Comparison of ENCODE assay signal across 39 cellular contexts in genomic region chr18:65786400-65786948, GRCh38. TPM values are rescaled to one million over a fixed set of nuclear protein-coding genes. Genes with fewer than 3 reads are reported as not detected.
"Had no signal": no experiment of that assay in that cellular context is flagged by ENCODE, and none has a peak within 500 bp of the region (broad histone marks: within the 10 kb centered on the region; RNA-seq: fewer than 3 reads in every experiment).

No MANE protein-coding gene starts in this region.

- H3K4me1 Mint-ChIP-seq: activated B cell treated with CpG ODN at 0.5 μM for 24 hours; activated CD4-positive, alpha-beta T cell treated with anti-CD3 and anti-CD28 coated beads, Interleukin-2, amount 10 ng/mL, durations not matched to agents 24 days and 14 days; activated naive CD4-positive, alpha-beta T cell treated with anti-CD3 and anti-CD28 coated beads, Interleukin-2, amount 50 U/mL, for 24 hours; activated naive CD8-positive, alpha-beta T cell treated with anti-CD3 and anti-CD28 coated beads, Interleukin-2, amount 10 ng/mL, durations not matched to agents 7 days and 5 days; activated naive CD8-positive, alpha-beta T cell treated with anti-CD3 and anti-CD28 coated beads, Interleukin-2, amount 50 U/mL, for 24 hours; activated T-helper 17 cell treated with anti-CD3 and anti-CD28 coated beads, Interleukin-2, amount 50 U/mL, for 72 hours; central memory CD8-positive, alpha-beta T cell had no signal

- H3K4me3 Mint-ChIP-seq: activated B cell treated with CpG ODN at 0.5 μM for 24 hours; activated CD4-positive, alpha-beta memory T cell treated with anti-CD3 and anti-CD28 coated beads for 36 hours; activated CD4-positive, alpha-beta T cell treated with anti-CD3 and anti-CD28 coated beads, Interleukin-2, amount 10 ng/mL, durations not matched to agents 24 days and 14 days; activated CD8-positive, alpha-beta T cell treated with anti-CD3 and anti-CD28 coated beads for 36 hours; activated naive CD4-positive, alpha-beta T cell treated with anti-CD3 and anti-CD28 coated beads for 36 hours; activated naive CD4-positive, alpha-beta T cell treated with anti-CD3 and anti-CD28 coated beads, Interleukin-2, amount 50 U/mL, for 24 hours; activated naive CD8-positive, alpha-beta T cell; activated naive CD8-positive, alpha-beta T cell treated with anti-CD3 and anti-CD28 coated beads, Interleukin-2, amount 10 ng/mL, durations not matched to agents 7 days and 5 days; activated naive CD8-positive, alpha-beta T cell treated with anti-CD3 and anti-CD28 coated beads, Interleukin-2, amount 50 U/mL, for 24 hours; activated T-cell treated with anti-CD3 and anti-CD28 coated beads, Interleukin-2, amount 50 U/mL, for 4 hours; activated T-cell treated with anti-CD3 and anti-CD28 coated beads, Interleukin-2, amount 50 U/mL, for 72 hours; activated T-helper 1 cell treated with anti-CD3 and anti-CD28 coated beads, Interleukin-12 subunit alpha, Interleukin-12 subunit beta, Interleukin-2, Interleukin-4 antibody, amounts not matched to agents 30 ng/mL and 10 ng/mL and 1 ng/mL, durations not matched to agents 14 hours and 24 hours and 36 hours; activated T-helper 17 cell treated with anti-CD3 and anti-CD28 coated beads, Interleukin-2, amount 50 U/mL, for 72 hours; brain; central memory CD8-positive, alpha-beta T cell; T-helper 1 cell treated with Interleukin-12 subunit alpha and Interleukin-12 subunit beta and Interleukin-4 antibody, amounts not matched to agents 30 μg/mL and 1 μg/mL, for 36 hours; T-helper 2 cell treated with Interferon-gamma antibody and Interleukin-4, amounts not matched to agents 5 μg/mL and 100 μg/mL, for 36 hours had no signal

- DNase-seq: activated B cell treated with CpG ODN at 0.5 μM for 24 hours; activated CD4-positive, alpha-beta memory T cell treated with anti-CD3 and anti-CD28 coated beads for 36 hours; activated CD4-positive, alpha-beta T cell treated with anti-CD3 and anti-CD28 coated beads for 4 hours; activated CD4-positive, alpha-beta T cell treated with anti-CD3 and anti-CD28 coated beads, Interleukin-2, amount 10 ng/mL, durations not matched to agents 24 days and 14 days; activated CD4-positive, alpha-beta T cell treated with anti-CD3 and anti-CD28 coated beads, Interleukin-2, amount 50 U/mL, for 1 hour; activated CD4-positive, alpha-beta T cell treated with anti-CD3 and anti-CD28 coated beads, Interleukin-2, amount 50 U/mL, for 4 hours; activated CD4-positive, CD25-positive, alpha-beta regulatory T cell treated with anti-CD3 and anti-CD28 coated beads, Interleukin-2, amount 50 U/mL, for 72 hours; activated CD8-positive, alpha-beta memory T cell treated with anti-CD3 and anti-CD28 coated beads, Interleukin-2, amount 50 U/mL, for 4 hours; activated CD8-positive, alpha-beta T cell treated with anti-CD3 and anti-CD28 coated beads for 36 hours; activated effector memory CD4-positive, alpha-beta T cell treated with anti-CD3 and anti-CD28 coated beads, Interleukin-2, amount 50 U/mL, for 16 hours; activated gamma-delta T cell treated with Interleukin-2 at 50 U/mL for 16 hours; activated naive CD4-positive, alpha-beta T cell; activated naive CD4-positive, alpha-beta T cell treated with anti-CD3 and anti-CD28 coated beads for 36 hours; activated naive CD8-positive, alpha-beta T cell treated with anti-CD3 and anti-CD28 coated beads, Interleukin-2, amount 10 ng/mL, durations not matched to agents 7 days and 5 days; activated naive CD8-positive, alpha-beta T cell treated with anti-CD3 and anti-CD28 coated beads, Interleukin-2, amount 50 U/mL, for 24 hours; activated T-cell treated with anti-CD3 and anti-CD28 coated beads for 4 hours; activated T-cell treated with anti-CD3 and anti-CD28 coated beads, Interleukin-2, amount 50 U/mL, for 1 hour; activated T-cell treated with anti-CD3 and anti-CD28 coated beads, Interleukin-2, amount 50 U/mL, for 4 hours; activated T-cell treated with anti-CD3 and anti-CD28 coated beads, Interleukin-2, amount 50 U/mL, for 72 hours; amygdala; anterior cingulate cortex; caudate nucleus; cerebellar nuclear complex; T-helper 2 cell; T-helper 9 cell had no signal

- H3K36me3 Mint-ChIP-seq: activated CD4-positive, alpha-beta memory T cell treated with anti-CD3 and anti-CD28 coated beads for 36 hours; activated naive CD4-positive, alpha-beta T cell treated with anti-CD3 and anti-CD28 coated beads, Interleukin-2, amount 50 U/mL, for 24 hours; activated naive CD8-positive, alpha-beta T cell; activated naive CD8-positive, alpha-beta T cell treated with anti-CD3 and anti-CD28 coated beads, Interleukin-2, amount 10 ng/mL, durations not matched to agents 7 days and 5 days; brain had no signal

- H3K4me1 ChIP-seq: ascending aorta had no signal

- H3K27me3 ChIP-seq: ascending aorta, cardiac muscle cell had no signal

- H3K27ac ChIP-seq: ascending aorta, cardiac muscle cell, VCaP had no signal

- H3K9me3 ChIP-seq: ascending aorta had no signal

- H3K9me3 Mint-ChIP-seq: activated CD4-positive, alpha-beta T cell treated with anti-CD3 and anti-CD28 coated beads, Interleukin-2, amount 10 ng/mL, durations not matched to agents 24 days and 14 days; activated naive CD4-positive, alpha-beta T cell treated with anti-CD3 and anti-CD28 coated beads, Interleukin-2, amount 50 U/mL, for 24 hours; activated naive CD8-positive, alpha-beta T cell treated with anti-CD3 and anti-CD28 coated beads, Interleukin-2, amount 50 U/mL, for 24 hours; activated T-helper 1 cell treated with anti-CD3 and anti-CD28 coated beads, Interleukin-12 subunit alpha, Interleukin-12 subunit beta, Interleukin-2, Interleukin-4 antibody, amounts not matched to agents 30 ng/mL and 10 ng/mL and 1 ng/mL, durations not matched to agents 14 hours and 24 hours and 36 hours; T-helper 1 cell treated with Interleukin-12 subunit alpha and Interleukin-12 subunit beta and Interleukin-4 antibody, amounts not matched to agents 30 μg/mL and 1 μg/mL, for 36 hours had no signal

- H3K4me3 ChIP-seq: ascending aorta, cardiac muscle cell had no signal

- H3K27me3 Mint-ChIP-seq: activated B cell treated with CpG ODN at 0.5 μM for 24 hours; activated CD4-positive, alpha-beta memory T cell treated with anti-CD3 and anti-CD28 coated beads for 36 hours; activated CD4-positive, alpha-beta T cell treated with anti-CD3 and anti-CD28 coated beads, Interleukin-2, amount 10 ng/mL, durations not matched to agents 24 days and 14 days; activated CD8-positive, alpha-beta T cell treated with anti-CD3 and anti-CD28 coated beads for 36 hours; activated naive CD4-positive, alpha-beta T cell treated with anti-CD3 and anti-CD28 coated beads, Interleukin-2, amount 50 U/mL, for 24 hours; activated naive CD8-positive, alpha-beta T cell; activated naive CD8-positive, alpha-beta T cell treated with anti-CD3 and anti-CD28 coated beads, Interleukin-2, amount 10 ng/mL, durations not matched to agents 7 days and 5 days; activated naive CD8-positive, alpha-beta T cell treated with anti-CD3 and anti-CD28 coated beads, Interleukin-2, amount 50 U/mL, for 24 hours; activated T-helper 17 cell treated with anti-CD3 and anti-CD28 coated beads, Interleukin-2, amount 50 U/mL, for 72 hours; brain; central memory CD8-positive, alpha-beta T cell had no signal

- H3K36me3 ChIP-seq: ascending aorta, cardiac muscle cell had no signal

- H3K27ac Mint-ChIP-seq: activated B cell treated with CpG ODN at 0.5 μM for 24 hours; activated CD4-positive, alpha-beta memory T cell treated with anti-CD3 and anti-CD28 coated beads for 36 hours; activated CD4-positive, alpha-beta T cell treated with anti-CD3 and anti-CD28 coated beads, Interleukin-2, amount 10 ng/mL, durations not matched to agents 24 days and 14 days; activated CD8-positive, alpha-beta T cell treated with anti-CD3 and anti-CD28 coated beads for 36 hours; activated naive CD4-positive, alpha-beta T cell treated with anti-CD3 and anti-CD28 coated beads for 36 hours; activated naive CD4-positive, alpha-beta T cell treated with anti-CD3 and anti-CD28 coated beads, Interleukin-2, amount 50 U/mL, for 24 hours; activated naive CD8-positive, alpha-beta T cell; activated naive CD8-positive, alpha-beta T cell treated with anti-CD3 and anti-CD28 coated beads, Interleukin-2, amount 10 ng/mL, durations not matched to agents 7 days and 5 days; activated naive CD8-positive, alpha-beta T cell treated with anti-CD3 and anti-CD28 coated beads, Interleukin-2, amount 50 U/mL, for 24 hours; activated T-cell treated with anti-CD3 and anti-CD28 coated beads, Interleukin-2, amount 50 U/mL, for 72 hours; activated T-helper 1 cell treated with anti-CD3 and anti-CD28 coated beads, Interleukin-12 subunit alpha, Interleukin-12 subunit beta, Interleukin-2, Interleukin-4 antibody, amounts not matched to agents 30 ng/mL and 10 ng/mL and 1 ng/mL, durations not matched to agents 14 hours and 24 hours and 36 hours; activated T-helper 17 cell treated with anti-CD3 and anti-CD28 coated beads, Interleukin-2, amount 50 U/mL, for 72 hours; brain; T-helper 1 cell treated with Interleukin-12 subunit alpha and Interleukin-12 subunit beta and Interleukin-4 antibody, amounts not matched to agents 30 μg/mL and 1 μg/mL, for 36 hours; T-helper 2 cell treated with Interferon-gamma antibody and Interleukin-4, amounts not matched to agents 5 μg/mL and 100 μg/mL, for 36 hours had no signal

RNA-seq across cellular contexts. Expression of gene CDH7, which starts 35.7 kb away (rescaled TPM):
- total RNA-seq: activated B cell treated with CpG ODN at 0.5 μM for 24 hours; activated CD4-positive, alpha-beta memory T cell treated with anti-CD3 and anti-CD28 coated beads for 36 hours; activated CD4-positive, alpha-beta T cell treated with anti-CD3 and anti-CD28 coated beads, Interleukin-2, amount 10 ng/mL, durations not matched to agents 24 days and 14 days; activated CD8-positive, alpha-beta memory T cell treated with anti-CD3 and anti-CD28 coated beads for 36 hours; activated CD8-positive, alpha-beta T cell treated with anti-CD3 and anti-CD28 coated beads for 36 hours; activated naive CD4-positive, alpha-beta T cell treated with anti-CD3 and anti-CD28 coated beads for 36 hours; activated naive CD8-positive, alpha-beta T cell treated with anti-CD3 and anti-CD28 coated beads, Interleukin-2, amount 10 ng/mL, durations not matched to agents 7 days and 5 days; activated T-cell treated with anti-CD3 and anti-CD28 coated beads, Interleukin-2, amount 50 U/mL, for 4 hours; activated T-cell treated with anti-CD3 and anti-CD28 coated beads, Interleukin-2, amount 50 U/mL, for 72 hours; activated T-helper 1 cell treated with anti-CD3 and anti-CD28 coated beads, Interleukin-12 subunit alpha, Interleukin-12 subunit beta, Interleukin-2, Interleukin-4 antibody, amounts not matched to agents 30 ng/mL and 10 ng/mL and 1 ng/mL, durations not matched to agents 14 hours and 24 hours and 36 hours; activated T-helper 17 cell treated with anti-CD3 and anti-CD28 coated beads, Interleukin-2, amount 50 U/mL, for 72 hours; ascending aorta; bronchial epithelial cell; chondrocyte had no signal
